In the genomic region with DNA sequence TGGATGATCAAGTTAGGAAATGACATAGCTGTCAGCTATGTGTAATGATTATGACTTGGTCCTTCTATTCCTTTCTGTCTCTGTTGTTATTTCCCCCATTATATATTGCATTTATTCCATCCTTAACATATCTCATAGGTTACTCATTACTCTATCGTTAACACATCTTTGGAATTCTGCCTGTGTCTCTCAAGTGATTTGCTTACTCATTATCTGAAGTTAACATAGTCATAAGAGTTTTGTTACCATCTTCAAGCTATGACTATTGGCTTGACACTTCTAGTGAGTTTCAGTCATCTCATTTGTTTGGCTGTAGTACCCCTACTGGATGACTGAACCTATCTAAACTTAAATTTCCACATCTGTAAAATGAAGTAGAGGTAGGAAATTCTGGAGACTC, we compare ENCODE assay signal across 15 cellular contexts.
DNase-seq lines count a peak whose midpoint lies in the region; ATAC-seq and TF ChIP-seq lines count a peak whose summit lies in the region.
"Had no signal": no experiment of that assay in that cellular context is flagged by ENCODE, and none has a peak within 500 bp of the region (broad histone marks: within the 10 kb centered on the region; RNA-seq: fewer than 3 reads in every experiment).

No MANE protein-coding gene starts in this region.

- H3K27ac ChIP-seq in foreskin keratinocyte (no peak overlapping the region), SJCRH30 (no peak overlapping the region)
- H3K27ac ChIP-seq: BLaER1 had no signal

- no peak overlapping the region for H3K4me3 ChIP-seq in SJCRH30
- H3K4me3 ChIP-seq: BLaER1 had no signal

- H3K36me3 ChIP-seq in SJCRH30: no peaks in the 10 kb centered on the region
- H3K36me3 ChIP-seq: BLaER1 had no signal

- H3K4me1 Mint-ChIP-seq in stimulated activated effector memory CD8-positive, alpha-beta T cell treated with anti-CD3 and anti-CD28 coated beads, Interleukin-12 subunit alpha, Interleukin-12 subunit beta, amount 100 ng/mL, for 72 hours: no peaks in the 10 kb centered on the region
- no peaks in the 10 kb centered on the region for H3K4me1 Mint-ChIP-seq in effector memory CD8-positive, alpha-beta T cell (ENCODE audit: low read depth in 2 of 2)
- H3K4me1 Mint-ChIP-seq: CD8-positive, alpha-beta memory T cell had no signal

- ATAC-seq in foreskin keratinocyte: peak; percentile 64
- ATAC-seq in stimulated activated effector memory CD8-positive, alpha-beta T cell treated with anti-CD3 and anti-CD28 coated beads, Interleukin-12 subunit alpha, Interleukin-12 subunit beta, amount 100 ng/mL, for 72 hours: peak; percentile 39
- ATAC-seq in effector memory CD8-positive, alpha-beta T cell (replicated peaks): no peak

- no peaks in the 10 kb centered on the region for H3K36me3 Mint-ChIP-seq in stimulated activated effector memory CD8-positive, alpha-beta T cell treated with anti-CD3 and anti-CD28 coated beads, Interleukin-12 subunit alpha, Interleukin-12 subunit beta, amount 100 ng/mL, for 72 hours
- no peaks in the 10 kb centered on the region for H3K36me3 Mint-ChIP-seq in effector memory CD8-positive, alpha-beta T cell (ENCODE audit: insufficient read depth)

- peak; percentile 14 for DNase-seq in HT1080 (ENCODE audit: low read depth)
- peak; percentile 16 for DNase-seq in RKO (ENCODE audit: low spot score)
- peak; percentile 42 to 73 for DNase-seq in foreskin keratinocyte
- DNase-seq in stimulated activated effector memory CD8-positive, alpha-beta T cell treated with anti-CD3 and anti-CD28 coated beads, Interleukin-12 subunit alpha, Interleukin-12 subunit beta, amount 100 ng/mL, for 72 hours (ENCODE audit: low spot score in 2 of 2): no peak
- no peak for DNase-seq in GM10266 (ENCODE audit: extremely low spot score)
- DNase-seq in SJCRH30: no peak
- DNase-seq in effector memory CD8-positive, alpha-beta T cell: no peak
- DNase-seq: AML-193; Caco-2; CD8-positive, alpha-beta memory T cell; DMS53; GF-D8; HCEC 1CT; HFFc6 had no signal

- no peaks in the 10 kb centered on the region for H3K27me3 ChIP-seq in foreskin keratinocyte
- no peaks in the 10 kb centered on the region for H3K27me3 ChIP-seq in SJCRH30

- H3K27me3 Mint-ChIP-seq in effector memory CD8-positive, alpha-beta T cell: no peaks in the 10 kb centered on the region

- TF ChIP-seq CTCF in foreskin keratinocyte (conservative IDR thresholded peaks at IDR 0.05) (peak; percentile 38), GM10266 (IDR thresholded peaks at IDR 0.05; ENCODE audit: control insufficient read depth, insufficient read depth, low read depth, missing control alignments) (no peak)

- H3K27ac Mint-ChIP-seq in stimulated activated effector memory CD8-positive, alpha-beta T cell treated with anti-CD3 and anti-CD28 coated beads, Interleukin-12 subunit alpha, Interleukin-12 subunit beta, amount 100 ng/mL, for 72 hours: no peak overlapping the region
- H3K27ac Mint-ChIP-seq in effector memory CD8-positive, alpha-beta T cell: no peak overlapping the region
- H3K27ac Mint-ChIP-seq: CD8-positive, alpha-beta memory T cell; HFFc6 had no signal

- H3K9me3 Mint-ChIP-seq in stimulated activated effector memory CD8-positive, alpha-beta T cell treated with anti-CD3 and anti-CD28 coated beads, Interleukin-12 subunit alpha, Interleukin-12 subunit beta, amount 100 ng/mL, for 72 hours: no peaks in the 10 kb centered on the region
- no peaks in the 10 kb centered on the region for H3K9me3 Mint-ChIP-seq in effector memory CD8-positive, alpha-beta T cell
- H3K9me3 Mint-ChIP-seq: CD8-positive, alpha-beta memory T cell had no signal

- H3K9me3 ChIP-seq in SJCRH30 (replicated peaks): no peaks in the 10 kb centered on the region
- H3K9me3 ChIP-seq: BLaER1, Caco-2 had no signal

- H3K4me3 Mint-ChIP-seq in stimulated activated effector memory CD8-positive, alpha-beta T cell treated with anti-CD3 and anti-CD28 coated beads, Interleukin-12 subunit alpha, Interleukin-12 subunit beta, amount 100 ng/mL, for 72 hours: no peak overlapping the region
- no peak overlapping the region for H3K4me3 Mint-ChIP-seq in effector memory CD8-positive, alpha-beta T cell
- H3K4me3 Mint-ChIP-seq: CD8-positive, alpha-beta memory T cell; HFFc6 had no signal

- peaks cover 5% of the 10 kb centered on the region for H3K4me1 ChIP-seq in foreskin keratinocyte
- H3K4me1 ChIP-seq in SJCRH30: peaks cover 4% of the 10 kb centered on the region; the same call in 1 of the 2 replicates
- H3K4me1 ChIP-seq: BLaER1, Caco-2 had no signal

Comparison
In these comparisons a context has a peak if more than half of its experiments do, and no peak if none do; other contexts are left out.
1. DNase-seq: peak in HT1080 (single experiment), RKO (single experiment) and foreskin keratinocyte (2 of 2); none in stimulated activated effector memory CD8-positive, alpha-beta T cell treated with anti-CD3 and anti-CD28 coated beads, Interleukin-12 subunit alpha, Interleukin-12 subunit beta, amount 100 ng/mL, for 72 hours (0 of 2), GM10266 (single experiment), SJCRH30 (0 of 2) and effector memory CD8-positive, alpha-beta T cell (0 of 3).